16 cellular contexts compared by ENCODE assay signal in the genomic region with DNA sequence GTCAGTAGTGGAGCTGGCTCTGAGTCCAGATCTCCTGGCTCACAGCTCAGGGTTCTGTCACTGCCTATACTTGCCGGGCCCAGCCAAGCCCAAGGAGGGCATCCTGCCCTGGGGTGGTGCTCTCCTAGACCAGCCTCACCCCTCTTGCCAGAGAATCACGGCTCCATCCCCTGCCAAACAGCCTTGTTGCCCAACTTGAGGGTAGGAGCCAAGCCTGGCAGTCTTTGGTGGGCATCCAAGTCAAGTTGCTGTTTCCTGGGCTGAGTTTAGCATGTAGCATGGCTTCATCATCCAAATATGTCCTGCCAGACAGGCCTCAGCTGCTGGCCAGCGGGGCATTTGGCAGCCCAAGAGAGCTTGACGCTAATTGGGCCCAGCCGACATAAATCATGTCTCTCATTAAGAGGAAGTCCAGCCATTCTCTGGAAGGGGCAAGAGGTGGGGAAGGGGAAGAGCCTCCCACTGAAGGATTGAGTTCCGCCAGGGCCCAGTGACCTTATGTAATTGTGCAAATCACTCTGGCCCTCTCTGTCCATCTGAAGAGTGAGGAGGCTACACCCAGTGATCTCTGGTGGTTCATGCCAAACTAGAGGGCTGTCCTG. TPM values are rescaled to one million over a fixed set of nuclear protein-coding genes. Genes with fewer than 3 reads are reported as not detected.
A peak's percentile ranks its signal among the peaks of the same experiment; 100 is the strongest.
DNase-seq lines count a peak whose midpoint lies in the region; ATAC-seq, FAIRE-seq and TF ChIP-seq lines count a peak whose summit lies in the region.
"Had no signal": no experiment of that assay in that cellular context is flagged by ENCODE, and none has a peak within 500 bp of the region (broad histone marks: within the 10 kb centered on the region; RNA-seq: fewer than 3 reads in every experiment).

No MANE protein-coding gene starts in this region.

- no peak overlapping the region for H3K9ac ChIP-seq in K562 (ENCODE audit: insufficient read depth in 1 of 2, low read depth in 2 of 2, low read length in 2 of 2)

- 0% methylated on average over 6 of the region's 6 CpGs for WGBS in K562 (ENCODE audit: insufficient coverage, low coverage, missing lambda C conversion rate)

- H3K27me3 ChIP-seq in K562 (ENCODE audit: control insufficient read depth in 2 of 2, insufficient read depth in 2 of 2, low read length in 2 of 2), result peaks cover 0 to 4% of the 10 kb centered on the region in 2 experiments; a peak in 1 of 5 replicates
- H3K27me3 ChIP-seq: thyroid gland had no signal

- TF ChIP-seq CTCF in K562 (IDR thresholded peaks at IDR 0.05 in 2 of 3, conservative IDR thresholded peaks at IDR 0.05 in 1 of 3; ENCODE audit: insufficient read depth in 2 of 3, low read depth in 1 of 3, low read length in 3 of 3), result no peak

- BruUV-seq in K562 (replicated peaks; lab: Mats Ljungman, UMichigan), result no TSS peak

- in situ Hi-C loops in K562 (cut with MboI), result no loop called here

- H2AFZ ChIP-seq in K562 (ENCODE audit: low read depth, low read length), result no peak overlapping the region

- no peaks in the 10 kb centered on the region for H3K9me3 Mint-ChIP-seq in activated CD4-positive, alpha-beta memory T cell treated with anti-CD3 and anti-CD28 coated beads, Interleukin-2, amount 10 ng/mL, durations not matched to agents 7 days and 5 days
- H3K9me3 Mint-ChIP-seq: dendritic cell treated with granulocyte-macrophage colony-stimulating factor and Interleukin-4, amounts not matched to agents 40 ng/mL and 50 ng/mL, for 4 days had no signal

- CTCF ChIA-PET in K562 (lab: Yijun Ruan, JAX; ENCODE audit: low intra/inter-chr PET ratio), result no interaction called here
- CTCF ChIA-PET in activated CD4-positive, alpha-beta memory T cell treated with anti-CD3 and anti-CD28 coated beads, Interleukin-2, amount 10 ng/mL, durations not matched to agents 7 days and 5 days (lab: Charles Lee), result interaction anchor here (1.8 kb wide), 1 partner anchor 22 kb away, joined by 7 read pairs; a partner anchor contains a TSS

- no peaks in the 10 kb centered on the region for H3K9me1 ChIP-seq in K562 (ENCODE audit: control insufficient read depth, insufficient read depth, low read length)

- POLR2A ChIA-PET in K562 (lab: Yijun Ruan, JAX), result interaction anchor here (1.1 to 1.6 kb wide), 2 partner anchors 10 to 21 kb away, joined by 3 to 4 read pairs; no protein-coding TSS in a partner anchor
- POLR2A ChIA-PET in activated CD4-positive, alpha-beta memory T cell treated with anti-CD3 and anti-CD28 coated beads, Interleukin-2, amount 10 ng/mL, durations not matched to agents 7 days and 5 days (lab: Charles Lee), result no interaction called here

- ATAC-seq in K562, result no peak

- H3K27me3 Mint-ChIP-seq in activated CD4-positive, alpha-beta memory T cell treated with anti-CD3 and anti-CD28 coated beads, Interleukin-2, amount 10 ng/mL, durations not matched to agents 7 days and 5 days, result peaks cover 19% of the 10 kb centered on the region

- no peaks in the 10 kb centered on the region for H3K36me3 ChIP-seq in K562 (ENCODE audit: control insufficient read depth, insufficient read depth, low read length)
- H3K36me3 ChIP-seq: thyroid gland had no signal

- DNase-seq in AG08395 (ENCODE audit: low spot score) (peak; percentile 28), K562 (ENCODE audit: extremely low read depth in 1 of 4, low spot score in 3 of 4) (no peak), fibroblast of the conjunctiva (ENCODE audit: low read depth) (peak; percentile 35), mesenteric fat pad (ENCODE audit: low spot score) (peak; percentile 87), SW480 (ENCODE audit: low spot score) (no peak)
- no peak for DNase-seq in stimulated activated CD4-positive, alpha-beta T cell treated with anti-CD3 and anti-CD28 coated beads, Interleukin-4, amount 100 ng/mL, for 24 hours
- no peak for DNase-seq in activated CD8-positive, alpha-beta memory T cell treated with anti-CD3 and anti-CD28 coated beads, Interleukin-2, amount 50 U/mL, for 48 hours
- no peak for DNase-seq in activated CD4-positive, alpha-beta memory T cell treated with anti-CD3 and anti-CD28 coated beads, Interleukin-2, amount 10 ng/mL, durations not matched to agents 7 days and 5 days
- DNase-seq: activated CD4-positive, CD25-positive, alpha-beta regulatory T cell; HCEC 1CT; stimulated activated CD4-positive, alpha-beta T cell treated with anti-CD3 and anti-CD28 coated beads, Interleukin-12 subunit alpha, Interleukin-12 subunit beta, amount 100 ng/mL, for 4 hours; SW 1271; thyroid gland had no signal

- H4K20me1 ChIP-seq in K562 (replicated peaks; ENCODE audit: control insufficient read depth, insufficient read depth, low read length), result no peaks in the 10 kb centered on the region

- H3K27ac ChIP-seq in K562 (ENCODE audit: extremely low read depth, low read depth, low read length), result no peak overlapping the region
- H3K27ac ChIP-seq: thyroid gland had no signal

- H3K9me3 ChIP-seq in K562 (replicated peaks; ENCODE audit: control insufficient read depth, insufficient read depth, low read depth, low read length), result no peaks in the 10 kb centered on the region
- H3K9me3 ChIP-seq: thyroid gland had no signal

- no peak overlapping the region for H3K4me3 Mint-ChIP-seq in activated CD4-positive, alpha-beta memory T cell treated with anti-CD3 and anti-CD28 coated beads, Interleukin-2, amount 10 ng/mL, durations not matched to agents 7 days and 5 days
- H3K4me3 Mint-ChIP-seq: dendritic cell treated with granulocyte-macrophage colony-stimulating factor and Interleukin-4, amounts not matched to agents 40 ng/mL and 50 ng/mL, for 4 days had no signal

- intact Hi-C loops in K562 (cut with micrococcal nuclease), result no loop called here

- TF ChIP-seq POLR2A in K562 (conservative IDR thresholded peaks at IDR 0.05), result no peak

- FAIRE-seq in K562 (lab: Jason Lieb, UNC), result no peak
- FAIRE-seq: D721Med had no signal

- H3K36me3 Mint-ChIP-seq in activated CD4-positive, alpha-beta memory T cell treated with anti-CD3 and anti-CD28 coated beads, Interleukin-2, amount 10 ng/mL, durations not matched to agents 7 days and 5 days (ENCODE audit: low read depth), result no peaks in the 10 kb centered on the region

- H3K27ac Mint-ChIP-seq in activated CD4-positive, alpha-beta memory T cell treated with anti-CD3 and anti-CD28 coated beads, Interleukin-2, amount 10 ng/mL, durations not matched to agents 7 days and 5 days, result no peak overlapping the region
- H3K27ac Mint-ChIP-seq: dendritic cell treated with granulocyte-macrophage colony-stimulating factor and Interleukin-4, amounts not matched to agents 40 ng/mL and 50 ng/mL, for 4 days had no signal

- H3K4me1 ChIP-seq in K562 (replicated peaks in 1 of 2; ENCODE audit: control insufficient read depth in 2 of 2, insufficient read depth in 2 of 2, low read length in 2 of 2), result no peaks in the 10 kb centered on the region
- H3K4me1 ChIP-seq: thyroid gland had no signal

- no peaks in the 10 kb centered on the region for H3K79me2 ChIP-seq in K562 (ENCODE audit: control insufficient read depth, insufficient read depth, low read length)

- H3K4me2 ChIP-seq in K562 (ENCODE audit: insufficient read depth, low read length), result no peak overlapping the region

- no peaks in the 10 kb centered on the region for H3K4me1 Mint-ChIP-seq in activated CD4-positive, alpha-beta memory T cell treated with anti-CD3 and anti-CD28 coated beads, Interleukin-2, amount 10 ng/mL, durations not matched to agents 7 days and 5 days

- no peak overlapping the region for H3K4me3 ChIP-seq in K562
- H3K4me3 ChIP-seq: thyroid gland had no signal

- no peak for TF ChIP-seq RAD21 in K562 (CRISPR knock-in tag; conservative IDR thresholded peaks at IDR 0.05 in 1 of 2, IDR thresholded peaks at IDR 0.05 in 1 of 2)

- TF ChIP-seq EP300 in K562 (IDR thresholded peaks at IDR 0.05; ENCODE audit: low read length), result no peak

TF ChIP-seq in K562, 482 proteins besides CTCF, POLR2A, EP300 and RAD21 (continues in another document):
- no peak for TF ChIP-seq NR2C2 (CRISPR knock-in tag; IDR thresholded peaks at IDR 0.05)
- peak; percentile 40; the same call in 1 of the 2 replicates for TF ChIP-seq NR2C2 (tag; IDR thresholded peaks at IDR 0.05)
- no peak for TF ChIP-seq POLR2AphosphoS2 (IDR thresholded peaks at IDR 0.05; ENCODE audit: low read length)
- TF ChIP-seq FOXP1 (CRISPR knock-in tag; IDR thresholded peaks at IDR 0.05), result no peak
- TF ChIP-seq GABPA (tag; conservative IDR thresholded peaks at IDR 0.05; ENCODE audit: low read depth), result peak; percentile 52; the same call in 1 of the 2 replicates
- TF ChIP-seq MEIS2 (IDR thresholded peaks at IDR 0.05; ENCODE audit: partially characterized antibody), result peak; percentile 66

RNA-seq across cellular contexts. Expression of a gene that starts 22.6 kb away (rescaled TPM):
- not detected in 2 replicates for total RNA-seq in K562 (2011; cell fraction: chromatin; rRNA removed; ENCODE audit: low replicate concordance)
- total RNA-seq in K562 (2011; cell fraction: nucleolus; rRNA removed), result not detected in 2 replicates
- total RNA-seq in K562 (2011; cell fraction: nucleoplasm; rRNA removed), result not detected in 2 replicates
- total RNA-seq in K562 (2014; rRNA removed) (not detected in 2 replicates), K562 (2014; rRNA removed; fragmentation: Illumina TruSeq; extraction: Trizol) (not detected in 2 replicates), K562 (2015; rRNA removed; fragmentation: Illumina TruSeq; extraction: Trizol) (not detected in 2 replicates), K562 (2021) (not detected in 2 replicates), mesenteric fat pad (2.3 TPM)
- polyA plus RNA-seq in K562 (2011; rRNA removed) (not detected in 2 replicates), K562 (2014; fragmentation: Illumina TruSeq; extraction: Trizol) (not detected in 2 replicates), K562 (2014; fragmentation: Nextera tagmentation; extraction: Ambion mirVana) (not detected), K562 (2014; rRNA removed) (not detected in 2 replicates)
- not detected in 2 replicates for polyA plus RNA-seq in K562 (2011; cell fraction: cytosol; rRNA removed)
- not detected in 2 replicates for polyA plus RNA-seq in K562 (2011; cell fraction: nucleus; rRNA removed)
- not detected in 2 replicates for polyA plus RNA-seq in K562 (2012)
- polyA minus RNA-seq in K562 (2011; rRNA and poly(A)+ RNA removed), result not detected in 2 replicates
- polyA minus RNA-seq in K562 (2011; cell fraction: cytosol; rRNA and poly(A)+ RNA removed), result not detected in 2 replicates
- not detected in 2 replicates for polyA minus RNA-seq in K562 (2011; cell fraction: nucleus; rRNA and poly(A)+ RNA removed)
- total RNA-seq in activated CD4-positive, alpha-beta memory T cell treated with anti-CD3 and anti-CD28 coated beads, Interleukin-2, amount 10 ng/mL, durations not matched to agents 7 days and 5 days, result not detected
- total RNA-seq: M059J had no signal

Comparison
In these comparisons a context has a peak if more than half of its experiments do, and no peak if none do; other contexts are left out.
1. DNase-seq: peak in AG08395 (single experiment), fibroblast of the conjunctiva (single experiment) and mesenteric fat pad (single experiment); none in K562 (0 of 4), stimulated activated CD4-positive, alpha-beta T cell treated with anti-CD3 and anti-CD28 coated beads, Interleukin-4, amount 100 ng/mL, for 24 hours (single experiment), SW480 (single experiment), activated CD8-positive, alpha-beta memory T cell treated with anti-CD3 and anti-CD28 coated beads, Interleukin-2, amount 50 U/mL, for 48 hours (single experiment) and activated CD4-positive, alpha-beta memory T cell treated with anti-CD3 and anti-CD28 coated beads, Interleukin-2, amount 10 ng/mL, durations not matched to agents 7 days and 5 days (single experiment).